ENCODE assay signal across 24 cellular contexts in genomic region chr7:157195868-157196267, GRCh38. TPM values are rescaled to one million over a fixed set of nuclear protein-coding genes. Genes with fewer than 3 reads are reported as not detected.
DNase-seq lines count a peak whose midpoint lies in the region; ATAC-seq, FAIRE-seq and TF ChIP-seq lines count a peak whose summit lies in the region.
"Had no signal": no experiment of that assay in that cellular context is flagged by ENCODE, and none has a peak within 500 bp of the region (broad histone marks: within the 10 kb centered on the region; RNA-seq: fewer than 3 reads in every experiment).

No MANE protein-coding gene starts in this region.

- no peaks in the 10 kb centered on the region for H3K9me3 Mint-ChIP-seq in activated naive CD8-positive, alpha-beta T cell treated with anti-CD3 and anti-CD28 coated beads, Interleukin-2, amount 50 U/mL, for 24 hours
- no peaks in the 10 kb centered on the region for H3K9me3 Mint-ChIP-seq in activated naive CD8-positive, alpha-beta T cell treated with anti-CD3 and anti-CD28 coated beads for 36 hours
- H3K9me3 Mint-ChIP-seq: CD4-positive, CD25-positive, alpha-beta regulatory T cell; GM23338; H9 had no signal

- in situ Hi-C loops in K562 (cut with MboI), result no loop called here
- in situ Hi-C loops in transverse colon (cut with MboI; ENCODE audit: low pct_ligation_motif_present in 1 of 4, low pct_unique_long_range_greater_than_20kb in 1 of 4, low sequenced_read_pairs in 3 of 4), result no loop called here

- peaks cover 54% of the 10 kb centered on the region for H3K36me3 Mint-ChIP-seq in activated naive CD8-positive, alpha-beta T cell treated with anti-CD3 and anti-CD28 coated beads, Interleukin-2, amount 50 U/mL, for 24 hours (ENCODE audit: low read depth)
- peaks cover 35% of the 10 kb centered on the region for H3K36me3 Mint-ChIP-seq in activated naive CD8-positive, alpha-beta T cell treated with anti-CD3 and anti-CD28 coated beads for 36 hours

- DNase-seq in activated naive CD8-positive, alpha-beta T cell treated with anti-CD3 and anti-CD28 coated beads, Interleukin-2, amount 50 U/mL, for 24 hours, result no peak
- no peak for DNase-seq in activated naive CD8-positive, alpha-beta T cell treated with anti-CD3 and anti-CD28 coated beads for 36 hours
- DNase-seq in SK-N-DZ (ENCODE audit: low spot score) (peak; percentile 83), K562 (ENCODE audit: extremely low read depth in 1 of 4, low spot score in 3 of 4) (no peak), Ammon's horn (ENCODE audit: low spot score) (no peak), transverse colon (no peak)
- DNase-seq: CD4-positive, CD25-positive, alpha-beta regulatory T cell; DMS53; H9; KG1; MM.1S; NCI-H1092; NCI-H1417 treated with DMSO at 0.1 percent for 48 hours; NCI-H1694 treated with DMSO at 0.1 percent for 48 hours; NCI-H2081; NCI-H345; NCI-H510A treated with DMSO at 0.1 percent for 48 hours; NK-92 treated with Interleukin-12 subunit alpha and Interleukin-12 subunit beta, amount 100 ng/mL, for 24 hours; Peyer's patch; SHP77 treated with DMSO at 0.1 percent for 48 hours had no signal

- H3K27me3 ChIP-seq in K562 (ENCODE audit: control insufficient read depth in 2 of 2, insufficient read depth in 2 of 2, low read length in 2 of 2) (no peaks in the 10 kb centered on the region), transverse colon (no peaks in the 10 kb centered on the region)
- H3K27me3 ChIP-seq: BLaER1, Peyer's patch had no signal

- H3K27ac ChIP-seq in K562 (ENCODE audit: extremely low read depth, low read depth, low read length), result no peak overlapping the region
- no peak overlapping the region for H3K27ac ChIP-seq in transverse colon
- H3K27ac ChIP-seq: BLaER1, Peyer's patch, SK-N-MC had no signal

- H3K4me1 ChIP-seq in K562 (replicated peaks in 1 of 2; ENCODE audit: control insufficient read depth in 2 of 2, insufficient read depth in 2 of 2, low read length in 2 of 2), result no peaks in the 10 kb centered on the region
- peaks cover 0 to 3% (median 0%) of the 10 kb centered on the region in 4 donors for H3K4me1 ChIP-seq in transverse colon
- H3K4me1 ChIP-seq: BLaER1, Peyer's patch had no signal

- TF ChIP-seq CTCF in K562 (IDR thresholded peaks at IDR 0.05 in 2 of 3, conservative IDR thresholded peaks at IDR 0.05 in 1 of 3; ENCODE audit: insufficient read depth in 2 of 3, low read depth in 1 of 3, low read length in 3 of 3) (no peak), transverse colon (IDR thresholded peaks at IDR 0.05) (no peak)

- H3K27ac Mint-ChIP-seq in activated naive CD8-positive, alpha-beta T cell treated with anti-CD3 and anti-CD28 coated beads, Interleukin-2, amount 50 U/mL, for 24 hours, result peak overlapping the region; percentile 22
- no peak overlapping the region for H3K27ac Mint-ChIP-seq in activated naive CD8-positive, alpha-beta T cell treated with anti-CD3 and anti-CD28 coated beads for 36 hours
- H3K27ac Mint-ChIP-seq: GM23338 had no signal

- no peak for TF ChIP-seq POLR2A in K562 (conservative IDR thresholded peaks at IDR 0.05)
- no peak for TF ChIP-seq POLR2A in transverse colon (IDR thresholded peaks at IDR 0.05)

- H3K36me3 ChIP-seq in K562 (ENCODE audit: control insufficient read depth, insufficient read depth, low read length) (peaks cover 88% of the 10 kb centered on the region), transverse colon (peaks cover 0 to 42% (median 17%) of the 10 kb centered on the region in 4 donors)

- no peak overlapping the region for H3K4me3 Mint-ChIP-seq in activated naive CD8-positive, alpha-beta T cell treated with anti-CD3 and anti-CD28 coated beads, Interleukin-2, amount 50 U/mL, for 24 hours
- no peak overlapping the region for H3K4me3 Mint-ChIP-seq in activated naive CD8-positive, alpha-beta T cell treated with anti-CD3 and anti-CD28 coated beads for 36 hours
- H3K4me3 Mint-ChIP-seq: CD4-positive, CD25-positive, alpha-beta regulatory T cell; GM23338; H9 had no signal

- H3K4me3 ChIP-seq in K562, result no peak overlapping the region
- H3K4me3 ChIP-seq in transverse colon, result no peak overlapping the region
- H3K4me3 ChIP-seq: BLaER1, GM23338, Peyer's patch, SK-N-MC had no signal

- intact Hi-C loops in K562 (cut with micrococcal nuclease) (no loop called here), transverse colon (cut with DNase I; ENCODE audit: low total_unique reads) (no loop called here)

- no peak for FAIRE-seq in K562 (lab: Jason Lieb, UNC)

- H3K27me3 Mint-ChIP-seq in activated naive CD8-positive, alpha-beta T cell treated with anti-CD3 and anti-CD28 coated beads, Interleukin-2, amount 50 U/mL, for 24 hours, result no peaks in the 10 kb centered on the region
- no peaks in the 10 kb centered on the region for H3K27me3 Mint-ChIP-seq in activated naive CD8-positive, alpha-beta T cell treated with anti-CD3 and anti-CD28 coated beads for 36 hours
- H3K27me3 Mint-ChIP-seq: CD4-positive, CD25-positive, alpha-beta regulatory T cell had no signal

- no peaks in the 10 kb centered on the region for H4K20me1 ChIP-seq in K562 (replicated peaks; ENCODE audit: control insufficient read depth, insufficient read depth, low read length)

- H3K4me1 Mint-ChIP-seq in activated naive CD8-positive, alpha-beta T cell treated with anti-CD3 and anti-CD28 coated beads, Interleukin-2, amount 50 U/mL, for 24 hours, result no peaks in the 10 kb centered on the region
- peaks cover 2% of the 10 kb centered on the region for H3K4me1 Mint-ChIP-seq in activated naive CD8-positive, alpha-beta T cell treated with anti-CD3 and anti-CD28 coated beads for 36 hours
- H3K4me1 Mint-ChIP-seq: GM23338, H9 had no signal

- WGBS in K562 (ENCODE audit: insufficient coverage, low coverage, missing lambda C conversion rate), result 89% methylated on average over 12 of the region's 12 CpGs
- WGBS in transverse colon (ENCODE audit: low coverage in 1 of 2), 2 donors, result 88 to 96% methylated on average over 10 to 12 of the region's 12 CpGs

- no peaks in the 10 kb centered on the region for H3K9me1 ChIP-seq in K562 (ENCODE audit: control insufficient read depth, insufficient read depth, low read length)

- 0 out of 3 replicates have a peak, but pooled peaks cover 3% of the 10 kb centered on the region for H3K79me2 ChIP-seq in K562 (ENCODE audit: control insufficient read depth, insufficient read depth, low read length)

- TF ChIP-seq EP300 in K562 (IDR thresholded peaks at IDR 0.05; ENCODE audit: low read length), result no peak
- no peak for TF ChIP-seq EP300 in transverse colon (IDR thresholded peaks at IDR 0.05; ENCODE audit: low read depth)

- CTCF ChIA-PET in K562 (lab: Yijun Ruan, JAX; ENCODE audit: low intra/inter-chr PET ratio), result no interaction called here

- POLR2A ChIA-PET in K562 (lab: Yijun Ruan, JAX), result no interaction called here

- ATAC-seq in activated naive CD8-positive, alpha-beta T cell treated with anti-CD3 and anti-CD28 coated beads, Interleukin-2, amount 50 U/mL, for 24 hours, result no peak
- no peak for ATAC-seq in K562
- ATAC-seq in HG02571 (IDR thresholded peaks at IDR 0.05; ENCODE audit: unreplicated experiment), result no peak
- ATAC-seq: GM23338 had no signal

- H3K9me3 ChIP-seq in K562 (replicated peaks; ENCODE audit: control insufficient read depth, insufficient read depth, low read depth, low read length) (no peaks in the 10 kb centered on the region), transverse colon (no peaks in the 10 kb centered on the region)
- H3K9me3 ChIP-seq: BLaER1, Peyer's patch had no signal

- H3K9ac ChIP-seq in K562 (ENCODE audit: insufficient read depth in 1 of 2, low read depth in 2 of 2, low read length in 2 of 2), result no peak overlapping the region
- H3K9ac ChIP-seq: BLaER1 had no signal

- TF ChIP-seq RAD21 in K562 (CRISPR knock-in tag; conservative IDR thresholded peaks at IDR 0.05 in 1 of 2, IDR thresholded peaks at IDR 0.05 in 1 of 2), result no peak

- TSS peak; percentile 1 for BruUV-seq in K562 (replicated peaks; lab: Mats Ljungman, UMichigan)

- no peak overlapping the region for H3K4me2 ChIP-seq in K562 (ENCODE audit: insufficient read depth, low read length)
- H3K4me2 ChIP-seq: BLaER1, GM23338 had no signal

- H2AFZ ChIP-seq in K562 (ENCODE audit: low read depth, low read length), result no peak overlapping the region
- H2AFZ ChIP-seq: GM23338 had no signal

TF ChIP-seq in K562, 482 proteins besides CTCF, POLR2A, EP300 and RAD21 (continues in another document):
- TF ChIP-seq CREB5 (CRISPR knock-in tag; IDR thresholded peaks at IDR 0.05), result no peak

RNA-seq across cellular contexts. Expression of gene UBE3C, which starts 57.1 kb away (rescaled TPM):
- 10 to 100 TPM; 75.0 to 75.7 TPM for total RNA-seq in activated naive CD8-positive, alpha-beta T cell treated with anti-CD3 and anti-CD28 coated beads for 36 hours
- 32.6 and 52.4 TPM in 2 replicates for polyA plus RNA-seq in SK-N-DZ (2014; cell fraction: cytosol; rRNA removed)
- polyA plus RNA-seq in SK-N-DZ (2014; cell fraction: nucleus; rRNA removed), result 33.2 and 50.0 TPM in 2 replicates
- total RNA-seq in K562 (2011; cell fraction: chromatin; rRNA removed; ENCODE audit: low replicate concordance), result 288 and 606 TPM in 2 replicates
- total RNA-seq in K562 (2011; cell fraction: nucleolus; rRNA removed), result 128 and 147 TPM in 2 replicates
- total RNA-seq in K562 (2011; cell fraction: nucleoplasm; rRNA removed), result 296 and 333 TPM in 2 replicates
- total RNA-seq in K562 (2014; rRNA removed) (75.4 and 80.9 TPM in 2 replicates), K562 (2014; rRNA removed; fragmentation: Illumina TruSeq; extraction: Trizol) (91.7 and 99.0 TPM in 2 replicates), K562 (2015; rRNA removed; fragmentation: Illumina TruSeq; extraction: Trizol) (75.4 and 84.7 TPM in 2 replicates), K562 (2021) (76.0 and 76.4 TPM in 2 replicates), transverse colon (10 to 100 TPM; 47.9 to 91.8 (median 66.2) TPM)
- polyA plus RNA-seq in K562 (2011; rRNA removed) (45.4 and 81.4 TPM in 2 replicates), K562 (2014; fragmentation: Illumina TruSeq; extraction: Trizol) (59.8 and 66.9 TPM in 2 replicates), K562 (2014; fragmentation: Nextera tagmentation; extraction: Ambion mirVana) (10 to 100 TPM in 1 of 2 experiments, 1 to 10 TPM in 1; 9.6 to 15.3 TPM), K562 (2014; rRNA removed) (58.0 and 61.9 TPM in 2 replicates)
- polyA plus RNA-seq in K562 (2011; cell fraction: cytosol; rRNA removed), result 39.7 and 40.3 TPM in 2 replicates
- 38.6 and 55.2 TPM in 2 replicates for polyA plus RNA-seq in K562 (2011; cell fraction: nucleus; rRNA removed)
- 38.5 and 40.4 TPM in 2 replicates for polyA plus RNA-seq in K562 (2012)
- 123 and 152 TPM in 2 replicates for polyA minus RNA-seq in K562 (2011; rRNA and poly(A)+ RNA removed)
- 44.5 and 80.8 TPM in 2 replicates for polyA minus RNA-seq in K562 (2011; cell fraction: cytosol; rRNA and poly(A)+ RNA removed)
- 96.0 and 102 TPM in 2 replicates for polyA minus RNA-seq in K562 (2011; cell fraction: nucleus; rRNA and poly(A)+ RNA removed)
